1 cellular context compared by ENCODE assay signal in the genomic region with DNA sequence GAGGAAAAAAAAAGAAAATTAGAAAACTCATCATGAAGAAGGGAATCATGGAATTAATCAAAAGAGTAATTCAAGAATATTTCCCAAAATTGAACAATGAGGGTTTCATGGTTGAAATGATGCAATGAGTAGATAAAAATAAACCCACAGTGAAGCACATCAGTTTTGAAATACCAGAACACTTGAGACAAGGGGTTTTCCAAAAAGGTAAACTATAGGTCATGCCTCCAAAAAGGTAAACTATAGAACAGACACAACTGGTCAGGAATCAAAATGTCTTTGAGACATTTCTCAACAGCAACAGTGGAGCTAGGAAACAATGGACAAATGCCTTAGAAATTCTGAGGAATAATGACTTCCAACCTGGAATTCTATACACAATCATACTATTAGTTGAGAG.
TF ChIP-seq lines count a peak whose summit lies in the region.

No MANE protein-coding gene starts in this region.

TF ChIP-seq in GM12878, 131 proteins besides CTCF, POLR2A, EP300 and RAD21 (continued from another document):
- TF ChIP-seq E2F8 (IDR thresholded peaks at IDR 0.05; ENCODE audit: low read depth, partially characterized antibody), result no peak
- no peak for TF ChIP-seq ZNF274 (IDR thresholded peaks at IDR 0.05; ENCODE audit: insufficient read depth, insufficient read length)
TF ChIP-seq in GM12878: peak in this region for 4.
